In the genomic region with DNA sequence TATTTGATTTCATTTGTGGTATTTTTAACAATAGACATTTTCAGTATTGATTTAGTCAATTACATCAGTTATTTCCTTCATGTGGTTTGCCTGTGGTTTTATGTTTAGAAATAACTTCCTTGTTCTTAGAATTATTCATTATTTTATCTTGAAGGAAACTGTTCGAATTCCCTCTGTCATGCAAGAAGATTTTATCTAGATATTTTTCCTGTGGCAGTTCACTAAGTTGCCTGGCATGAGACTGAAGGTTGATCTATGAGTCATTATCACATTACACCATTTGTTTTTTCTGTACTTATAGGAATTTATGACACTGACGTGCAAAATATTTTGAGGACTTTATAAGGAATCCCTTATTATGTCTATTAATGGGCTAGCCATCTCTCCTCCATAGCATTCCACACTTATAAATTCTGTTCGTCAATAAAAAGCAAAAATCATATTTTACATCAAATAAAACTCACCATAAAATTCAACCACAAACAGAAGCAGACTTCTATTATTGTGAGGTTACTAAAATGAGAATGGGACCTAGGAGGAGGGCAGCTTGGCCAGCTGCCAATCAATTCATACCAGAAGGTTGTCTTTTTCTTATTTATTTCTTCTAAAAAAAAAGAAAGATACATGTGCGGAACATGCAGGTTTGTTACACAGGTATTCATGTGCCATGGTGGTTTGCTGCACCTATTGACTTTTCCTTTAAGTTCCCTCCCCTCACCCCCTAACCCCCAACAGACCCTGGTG, we compare ENCODE assay signal across 18 cellular contexts.
DNase-seq lines count a peak whose midpoint lies in the region; ATAC-seq, FAIRE-seq and TF ChIP-seq lines count a peak whose summit lies in the region.
"Had no signal": no experiment of that assay in that cellular context is flagged by ENCODE, and none has a peak within 500 bp of the region (broad histone marks: within the 10 kb centered on the region; RNA-seq: fewer than 3 reads in every experiment).

No MANE protein-coding gene starts in this region.

- H3K4me1 Mint-ChIP-seq in astrocyte (ENCODE audit: low read depth, unreplicated experiment) = peaks cover 11% of the 10 kb centered on the region
- peaks cover 3% of the 10 kb centered on the region for H3K4me1 Mint-ChIP-seq in activated CD4-positive, alpha-beta T cell treated with anti-CD3 and anti-CD28 coated beads, Interleukin-2, amount 10 ng/mL, durations not matched to agents 24 days and 14 days
- H3K4me1 Mint-ChIP-seq: activated T-helper 17 cell treated with anti-CD3 and anti-CD28 coated beads, Interleukin-2, amount 50 U/mL, for 72 hours had no signal

- H3K9me1 ChIP-seq in IMR-90 (ENCODE audit: insufficient read depth, low read length) = no peaks in the 10 kb centered on the region

- WGBS in IMR-90 (ENCODE audit: extremely low coverage in 2 of 2, insufficient read length in 1 of 2), 2 experiments = 100% methylated on average over 1 of the region's 4 CpGs; no CpG with 5 or more reads in 1 of the 2 experiments

- H3K4me3 Mint-ChIP-seq in astrocyte (ENCODE audit: unreplicated experiment) = no peak overlapping the region
- no peak overlapping the region for H3K4me3 Mint-ChIP-seq in activated CD4-positive, alpha-beta T cell treated with anti-CD3 and anti-CD28 coated beads, Interleukin-2, amount 10 ng/mL, durations not matched to agents 24 days and 14 days
- H3K4me3 Mint-ChIP-seq: activated T-helper 17 cell treated with anti-CD3 and anti-CD28 coated beads, Interleukin-2, amount 50 U/mL, for 72 hours had no signal

- H4K20me1 ChIP-seq in IMR-90 (ENCODE audit: insufficient read depth, low read length) (no peaks in the 10 kb centered on the region), astrocyte (ENCODE audit: insufficient read depth, low read length) (no peaks in the 10 kb centered on the region)

- TF ChIP-seq POLR2A in IMR-90 (IDR thresholded peaks at IDR 0.05; ENCODE audit: low read depth, low read length) = no peak
- TF ChIP-seq POLR2A in vagina (IDR thresholded peaks at IDR 0.05) = no peak

- H3K36me3 ChIP-seq in IMR-90 (ENCODE audit: control insufficient read depth, insufficient read depth, low read length) (no peaks in the 10 kb centered on the region), astrocyte (ENCODE audit: insufficient read depth, low read length) (no peaks in the 10 kb centered on the region), vagina (no peaks in the 10 kb centered on the region)

- H2BK20ac ChIP-seq in IMR-90 (ENCODE audit: low read depth, low read length) = no peak overlapping the region

- no peak overlapping the region for H3K4ac ChIP-seq in IMR-90 (ENCODE audit: low read depth, low read length)

- POLR2A ChIA-PET in IMR-90 (lab: Charles Lee; ENCODE audit: unreplicated experiment) = no interaction called here

- no peaks in the 10 kb centered on the region for H3K27me3 ChIP-seq in IMR-90 (ENCODE audit: control insufficient read depth, insufficient read depth, low read length)
- H3K27me3 ChIP-seq in astrocyte (ENCODE audit: insufficient read depth, low read length) = no peaks in the 10 kb centered on the region
- H3K27me3 ChIP-seq in vagina = no peaks in the 10 kb centered on the region

- H4K8ac ChIP-seq in IMR-90 (ENCODE audit: low read depth in 2 of 2, low read length in 2 of 2) = no peak overlapping the region

- TF ChIP-seq CTCF in IMR-90 (conservative IDR thresholded peaks at IDR 0.05; ENCODE audit: low read depth, low read length) (no peak), astrocyte (IDR thresholded peaks at IDR 0.05; ENCODE audit: insufficient read depth, low read depth, low read length) (no peak), vagina (IDR thresholded peaks at IDR 0.05) (no peak)

- H3K18ac ChIP-seq in IMR-90 (ENCODE audit: low read depth, low read length) = no peak overlapping the region

- peak; percentile 78 for FAIRE-seq in astrocyte (lab: Jason Lieb, UNC)

- CTCF ChIA-PET in IMR-90 (lab: Yijun Ruan, JAX) = interaction anchor here (2.4 kb wide), 1 partner anchor 996 kb away, joined by 13 read pairs; no protein-coding TSS in a partner anchor

- H3K56ac ChIP-seq in IMR-90 (ENCODE audit: extremely low read depth, insufficient read depth, low read length) = no peak overlapping the region

- no peak overlapping the region for H2AK5ac ChIP-seq in IMR-90 (ENCODE audit: low read depth, low read length)

- no peaks in the 10 kb centered on the region for H3K27me3 Mint-ChIP-seq in astrocyte (ENCODE audit: low read depth, unreplicated experiment)
- peaks cover 6% of the 10 kb centered on the region for H3K27me3 Mint-ChIP-seq in activated CD4-positive, alpha-beta T cell treated with anti-CD3 and anti-CD28 coated beads, Interleukin-2, amount 10 ng/mL, durations not matched to agents 24 days and 14 days

- no peak overlapping the region for H3K23ac ChIP-seq in IMR-90 (ENCODE audit: low read depth, low read length)

- H4K5ac ChIP-seq in IMR-90 (ENCODE audit: low read depth, low read length) = no peak overlapping the region

- H3K27ac Mint-ChIP-seq in astrocyte (ENCODE audit: unreplicated experiment) = peak overlapping the region; percentile 89
- no peak overlapping the region for H3K27ac Mint-ChIP-seq in activated CD4-positive, alpha-beta T cell treated with anti-CD3 and anti-CD28 coated beads, Interleukin-2, amount 10 ng/mL, durations not matched to agents 24 days and 14 days
- H3K27ac Mint-ChIP-seq: activated T-helper 17 cell treated with anti-CD3 and anti-CD28 coated beads, Interleukin-2, amount 50 U/mL, for 72 hours had no signal

- no TSS peak for BruUV-seq in IMR-90 (replicated peaks; lab: Mats Ljungman, UMichigan)

- H3K9me3 Mint-ChIP-seq in astrocyte (ENCODE audit: unreplicated experiment) = peaks cover 5% of the 10 kb centered on the region
- no peaks in the 10 kb centered on the region for H3K9me3 Mint-ChIP-seq in activated CD4-positive, alpha-beta T cell treated with anti-CD3 and anti-CD28 coated beads, Interleukin-2, amount 10 ng/mL, durations not matched to agents 24 days and 14 days
- H3K9me3 Mint-ChIP-seq: activated T-helper 17 cell treated with anti-CD3 and anti-CD28 coated beads, Interleukin-2, amount 50 U/mL, for 72 hours had no signal

- no peak overlapping the region for H3K4me2 ChIP-seq in IMR-90 (ENCODE audit: low read depth, low read length)
- peak overlapping the region; percentile 44 for H3K4me2 ChIP-seq in astrocyte (ENCODE audit: low read length)

- no peak overlapping the region for H3K14ac ChIP-seq in IMR-90 (replicated peaks; ENCODE audit: low read depth, low read length)

- H3K79me1 ChIP-seq in IMR-90 (ENCODE audit: low read depth in 1 of 2, low read length in 2 of 2) = no peaks in the 10 kb centered on the region

- no peaks in the 10 kb centered on the region for H3K4me1 ChIP-seq in IMR-90 (ENCODE audit: control insufficient read depth, insufficient read depth, low read length)
- H3K4me1 ChIP-seq in astrocyte (ENCODE audit: insufficient read depth, low read length) = peaks cover 7% of the 10 kb centered on the region
- H3K4me1 ChIP-seq in vagina = no peaks in the 10 kb centered on the region

- peak; percentile 44 for DNase-seq in ACHN
- DNase-seq in IMR-90 = peak; percentile 47
- peak; percentile 89 for DNase-seq in astrocyte (ENCODE audit: low read depth)
- peak; percentile 88 for DNase-seq in glomerular endothelial cell (ENCODE audit: extremely low read depth, low read depth, low spot score)
- DNase-seq in activated CD4-positive, alpha-beta T cell treated with anti-CD3 and anti-CD28 coated beads, Interleukin-2, amount 10 ng/mL, durations not matched to agents 24 days and 14 days = no peak
- no peak for DNase-seq in vagina (ENCODE audit: extremely low spot score in 2 of 2)
- DNase-seq in caudate nucleus (lab: John Stamatoyannopoulos, UW) = no peak
- DNase-seq: activated CD4-positive, CD25-positive, alpha-beta regulatory T cell treated with anti-CD3 and anti-CD28 coated beads, Interleukin-2, amount 50 U/mL, for 72 hours; AML-193; central memory CD4-positive, alpha-beta T cell; left ventricle myocardium superior; NCI-H1048; NCI-H526; occipital lobe; SHP77 treated with DMSO at 0.1 percent for 48 hours had no signal

- H3K27ac ChIP-seq in IMR-90 (ENCODE audit: insufficient read depth, low read length) (no peak overlapping the region), astrocyte (ENCODE audit: low read depth, low read length) (peak overlapping the region; percentile 56), vagina (no peak overlapping the region), caudate nucleus (ENCODE audit: low read depth, low read length) (no peak overlapping the region)
- H3K27ac ChIP-seq: HL-60 had no signal

- no peaks in the 10 kb centered on the region for H3K79me2 ChIP-seq in astrocyte (ENCODE audit: insufficient read depth, low read length)

- in situ Hi-C loops in ACHN (cut with HindIII; ENCODE audit: low pct_ligation_motif_present, low pct_unique_long_range_greater_than_20kb, low sequenced_read_pairs) = loop anchor here (25.0 kb wide), 1 partner anchor 257 kb away; no protein-coding TSS in a partner anchor
- in situ Hi-C loops in IMR-90 (cut with MboI; ENCODE audit: low sequenced_read_pairs) = loop anchor here (10.0 to 25.0 kb wide), 2 partner anchors 257 to 995 kb away; no protein-coding TSS in a partner anchor

- H4K91ac ChIP-seq in IMR-90 (ENCODE audit: insufficient read depth, low read depth, low read length) = no peak overlapping the region

- no peaks in the 10 kb centered on the region for H3K36me3 Mint-ChIP-seq in astrocyte (ENCODE audit: low read depth, unreplicated experiment)
- no peaks in the 10 kb centered on the region for H3K36me3 Mint-ChIP-seq in activated CD4-positive, alpha-beta T cell treated with anti-CD3 and anti-CD28 coated beads, Interleukin-2, amount 10 ng/mL, durations not matched to agents 24 days and 14 days (ENCODE audit: low read depth)

- H2BK120ac ChIP-seq in IMR-90 (ENCODE audit: low read depth, low read length) = no peak overlapping the region

- no peak overlapping the region for H2BK5ac ChIP-seq in IMR-90 (ENCODE audit: low read depth, low read length, poor library complexity, severe bottlenecking)

- no peak overlapping the region for H2AK9ac ChIP-seq in IMR-90 (replicated peaks; ENCODE audit: low read depth, low read length, poor library complexity)

- no peaks in the 10 kb centered on the region for H3K9me3 ChIP-seq in IMR-90 (ENCODE audit: control insufficient read depth, insufficient read depth, low read length)
- no peaks in the 10 kb centered on the region for H3K9me3 ChIP-seq in astrocyte (ENCODE audit: insufficient read depth, low read depth, low read length)
- H3K9me3 ChIP-seq in vagina = no peaks in the 10 kb centered on the region

- TF ChIP-seq RAD21 in IMR-90 (IDR thresholded peaks at IDR 0.05; ENCODE audit: low read length) = no peak

- no peak overlapping the region for H3K4me3 ChIP-seq in IMR-90 (ENCODE audit: insufficient read depth, low read depth, low read length)
- H3K4me3 ChIP-seq in astrocyte (ENCODE audit: insufficient read depth, low read depth, low read length) = no peak overlapping the region
- H3K4me3 ChIP-seq in vagina = no peak overlapping the region

- intact Hi-C loops in IMR-90 (cut with micrococcal nuclease) (loop anchor here (5.0 kb wide), 1 partner anchor 257 kb away; no protein-coding TSS in a partner anchor), vagina (cut with DNase I) (no loop called here)
- intact Hi-C loops in activated CD4-positive, alpha-beta T cell treated with anti-CD3 and anti-CD28 coated beads, Interleukin-2, amount 10 ng/mL, durations not matched to agents 24 days and 14 days (cut with micrococcal nuclease) = loop anchor here (5.0 kb wide), 2 partner anchors 262 to 1352 kb away; no protein-coding TSS in a partner anchor

- H2BK15ac ChIP-seq in IMR-90 (ENCODE audit: low read depth, low read length) = no peak overlapping the region

- dilution Hi-C loops in IMR-90 (cut with HindIII; ENCODE audit: low sequenced_read_pairs, unreplicated experiment) = no loop called here

- no peak for ATAC-seq in IMR-90 (ENCODE audit: low read depth)
- no peak for ATAC-seq in GM21526 (IDR thresholded peaks at IDR 0.05; ENCODE audit: low FRiP score, unreplicated experiment)
- ATAC-seq: activated T-helper 17 cell treated with anti-CD3 and anti-CD28 coated beads, Interleukin-2, amount 50 U/mL, for 72 hours; left ventricle myocardium superior had no signal

- H3K9ac ChIP-seq in IMR-90 (ENCODE audit: low read depth, low read length) (no peak overlapping the region), astrocyte (ENCODE audit: low read length) (no peak overlapping the region)

- H2AFZ ChIP-seq in IMR-90 (replicated peaks; ENCODE audit: low read length, poor library complexity) (no peak overlapping the region), astrocyte (ENCODE audit: low read depth, low read length) (no peak overlapping the region)

Comparison
In these comparisons a context has a peak if more than half of its experiments do, and no peak if none do; other contexts are left out.
1. DNase-seq: peak in ACHN (single experiment), IMR-90 (single experiment), astrocyte (single experiment) and glomerular endothelial cell (single experiment); none in activated CD4-positive, alpha-beta T cell treated with anti-CD3 and anti-CD28 coated beads, Interleukin-2, amount 10 ng/mL, durations not matched to agents 24 days and 14 days (single experiment), vagina (0 of 2) and caudate nucleus (0 of 61).